ENCODE assay signal across 10 cellular contexts in the genomic region with DNA sequence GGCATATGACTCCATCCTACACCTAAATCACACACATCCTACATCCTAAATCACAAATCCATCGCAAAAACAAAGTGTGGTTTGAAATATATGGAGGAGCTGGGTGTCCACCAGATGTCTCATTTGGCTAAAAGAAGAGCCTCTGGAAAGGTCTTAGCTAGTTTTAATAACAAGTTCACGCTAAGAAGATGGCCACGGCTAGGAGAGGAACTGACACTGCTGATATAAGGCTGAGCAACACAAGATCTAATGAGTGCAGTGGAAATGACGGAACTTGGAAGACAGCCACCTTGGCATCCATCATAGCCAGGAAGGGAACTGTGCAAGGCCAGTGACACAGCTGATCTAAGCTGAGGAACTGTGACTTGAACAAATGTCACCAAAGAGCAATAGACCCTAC. TPM values are rescaled to one million over a fixed set of nuclear protein-coding genes. Genes with fewer than 3 reads are reported as not detected.
DNase-seq lines count a peak whose midpoint lies in the region; ATAC-seq, FAIRE-seq and TF ChIP-seq lines count a peak whose summit lies in the region.
"Had no signal": no experiment of that assay in that cellular context is flagged by ENCODE, and none has a peak within 500 bp of the region (broad histone marks: within the 10 kb centered on the region; RNA-seq: fewer than 3 reads in every experiment).

No MANE protein-coding gene starts in this region.

- POLR2A ChIA-PET in Panc1 (lab: Charles Lee): interaction anchor here (0.5 kb wide), 1 partner anchor 195 kb away, joined by 7 read pairs; no protein-coding TSS in a partner anchor

- no peak overlapping the region for H3K4me3 ChIP-seq in Panc1 (ENCODE audit: low read depth in 2 of 2, low read length in 2 of 2)

- peak; percentile 53; the same call in 1 of the 2 replicates for ATAC-seq in Panc1
- ATAC-seq in foreskin keratinocyte: no peak
- no peak for ATAC-seq in GM21528 (IDR thresholded peaks at IDR 0.05; ENCODE audit: low FRiP score, unreplicated experiment)
- no peak for ATAC-seq in HG03469 (IDR thresholded peaks at IDR 0.05; ENCODE audit: unreplicated experiment)

- TF ChIP-seq CTCF in D721Med (IDR thresholded peaks at IDR 0.05; ENCODE audit: insufficient read depth, missing control alignments) (peak; percentile 34), Panc1 (IDR thresholded peaks at IDR 0.05) (no peak; the same call in 1 of the 2 replicates), foreskin keratinocyte (conservative IDR thresholded peaks at IDR 0.05) (peak; percentile 9)

- CTCF ChIA-PET in Panc1 (lab: Charles Lee): interaction anchor here (0.6 to 1.2 kb wide), 3 partner anchors 118 to 312 kb away, joined by 3 read pairs; no protein-coding TSS in a partner anchor

- H3K9me3 ChIP-seq in Panc1 (ENCODE audit: control insufficient read depth, insufficient read depth, low read depth, low read length): no peaks in the 10 kb centered on the region

- intact Hi-C loops in Panc1 (cut with micrococcal nuclease; ENCODE audit: unreplicated experiment): no loop called here

- BruUV-seq in Panc1 (replicated peaks; lab: Mats Ljungman, UMichigan): no TSS peak

- DNase-seq in D721Med (ENCODE audit: insufficient read length, low spot score): no peak
- DNase-seq in Panc1 (ENCODE audit: low read depth, low spot score): peak; percentile 17
- DNase-seq in foreskin keratinocyte: no peak
- DNase-seq in pons (ENCODE audit: low spot score): peak; percentile 89
- DNase-seq in activated CD4-positive, CD25-positive, alpha-beta regulatory T cell treated with anti-CD3 and anti-CD28 coated beads, Interleukin-2, amount 50 U/mL, for 72 hours: no peak
- no peak for DNase-seq in activated CD8-positive, alpha-beta memory T cell treated with anti-CD3 and anti-CD28 coated beads for 24 hours
- DNase-seq: NCI-H526 treated with DMSO at 0.1 percent for 48 hours had no signal

- H3K36me3 ChIP-seq in Panc1 (ENCODE audit: control insufficient read depth, insufficient read depth, low read length): no peaks in the 10 kb centered on the region

- no peaks in the 10 kb centered on the region; the same call in 1 of the 2 replicates for H3K27me3 ChIP-seq in Panc1 (ENCODE audit: control insufficient read depth, insufficient read depth, low read length)
- H3K27me3 ChIP-seq in foreskin keratinocyte: peaks cover 3% of the 10 kb centered on the region

- in situ Hi-C loops in Panc1 (cut with HindIII; ENCODE audit: low pct_unique_long_range_greater_than_20kb, low sequenced_read_pairs): no loop called here

- H3K4me1 ChIP-seq in Panc1 (ENCODE audit: control insufficient read depth, insufficient read depth, low read length) (no peaks in the 10 kb centered on the region), foreskin keratinocyte (no peaks in the 10 kb centered on the region)

- no peak for FAIRE-seq in D721Med (lab: Jason Lieb, UNC)

- H3K27ac ChIP-seq in Panc1 (ENCODE audit: low read length): no peak overlapping the region
- no peak overlapping the region for H3K27ac ChIP-seq in foreskin keratinocyte
- H3K27ac ChIP-seq: epithelial cell of prostate had no signal

RNA-seq across cellular contexts. Expression of gene AGAP1, which starts 60.0 kb away (rescaled TPM):
- total RNA-seq in Panc1 (2021; ENCODE audit: unreplicated experiment): 38.9 TPM
- polyA plus RNA-seq in Panc1 (2012; ENCODE audit: insufficient read length): 31.6 TPM
- 13.4 and 15.2 TPM in 2 replicates for total RNA-seq in foreskin keratinocyte
- polyA plus RNA-seq in foreskin keratinocyte: 5.6 and 5.8 TPM in 2 replicates

Comparison
In these comparisons a context has a peak if more than half of its experiments do, and no peak if none do; other contexts are left out.
1. DNase-seq: peak in Panc1 (single experiment) and pons (single experiment); none in D721Med (single experiment), foreskin keratinocyte (0 of 2), activated CD4-positive, CD25-positive, alpha-beta regulatory T cell treated with anti-CD3 and anti-CD28 coated beads, Interleukin-2, amount 50 U/mL, for 72 hours (single experiment) and activated CD8-positive, alpha-beta memory T cell treated with anti-CD3 and anti-CD28 coated beads for 24 hours (single experiment).